Comparison of ENCODE assay signal across 8 cellular contexts in the genomic region with DNA sequence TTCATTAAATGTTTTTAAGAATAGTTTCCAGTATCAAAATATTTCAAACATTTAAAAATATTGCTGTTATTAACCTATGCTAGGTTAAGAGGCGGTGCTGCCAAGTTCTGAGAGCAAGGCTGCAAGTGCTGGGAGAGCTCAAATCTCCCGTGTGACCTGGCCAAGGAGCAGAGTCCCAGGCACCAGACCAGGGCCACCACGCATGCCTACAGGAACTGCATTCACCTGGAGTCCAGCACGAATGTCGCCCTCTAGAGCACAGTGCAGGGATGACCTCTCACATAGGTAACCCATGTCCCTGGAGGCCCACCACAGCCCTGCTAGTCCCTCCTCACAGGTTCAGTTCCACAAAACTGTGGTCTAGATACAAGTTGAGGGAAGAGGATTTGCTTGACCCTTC.
A peak's percentile ranks its signal among the peaks of the same experiment; 100 is the strongest.
DNase-seq lines count a peak whose midpoint lies in the region; ATAC-seq and TF ChIP-seq lines count a peak whose summit lies in the region.

No MANE protein-coding gene starts in this region.

- DNase-seq in AG09319 (ENCODE audit: extremely low read depth, low read depth): no peak
- no peak for DNase-seq in GM13976 (ENCODE audit: low spot score)
- peak; percentile 54 for DNase-seq in NCI-H748 (lab: John Stamatoyannopoulos, UW; ENCODE audit: unreplicated experiment)
- DNase-seq in iPS DF 4.7 (ENCODE audit: extremely low read depth, low spot score): peak; percentile 66
- DNase-seq in dorsolateral prefrontal cortex: no peak
- no peak for DNase-seq in T1000 (lab: John Stamatoyannopoulos, UW)
- DNase-seq in NCI-H128 (lab: John Stamatoyannopoulos, UW; ENCODE audit: unreplicated experiment): no peak

- in situ Hi-C loops in GM13976 (cut with MboI; ENCODE audit: low sequenced_read_pairs, unreplicated experiment): no loop called here

- no peaks in the 10 kb centered on the region for H3K27me3 ChIP-seq in dorsolateral prefrontal cortex

- no peak overlapping the region for H3K4me3 ChIP-seq in dorsolateral prefrontal cortex

- peak; percentile 91 for ATAC-seq in HG02571 (IDR thresholded peaks at IDR 0.05; ENCODE audit: unreplicated experiment)

- no peak overlapping the region for H3K27ac ChIP-seq in dorsolateral prefrontal cortex

- peak; percentile 3; the same call in 1 of the 2 replicates for TF ChIP-seq CTCF in AG09319 (IDR thresholded peaks at IDR 0.05; ENCODE audit: low read depth, low read length)
- peak; percentile 51 for TF ChIP-seq CTCF in GM13976 (IDR thresholded peaks at IDR 0.05; ENCODE audit: borderline replicate concordance, control extremely low read depth, extremely low read depth, insufficient read depth, missing control alignments)
- TF ChIP-seq CTCF in dorsolateral prefrontal cortex (IDR thresholded peaks at IDR 0.05 in 54 of 56, conservative IDR thresholded peaks at IDR 0.05 in 2 of 56; ENCODE audit: low read depth in 1 of 56, partially characterized antibody in 56 of 56): peak in 24 of 56 donors; percentile 9 to 47 (median 27)

- intact Hi-C loops in dorsolateral prefrontal cortex (cut with DNase I): no loop called here

Comparison
In these comparisons a context has a peak if more than half of its experiments do, and no peak if none do; other contexts are left out.
1. DNase-seq: peak in NCI-H748 (single experiment) and iPS DF 4.7 (single experiment); none in AG09319 (single experiment), GM13976 (single experiment), dorsolateral prefrontal cortex (0 of 10), T1000 (single experiment) and NCI-H128 (single experiment).